Comparison of ENCODE assay signal across 25 cellular contexts in the genomic region with DNA sequence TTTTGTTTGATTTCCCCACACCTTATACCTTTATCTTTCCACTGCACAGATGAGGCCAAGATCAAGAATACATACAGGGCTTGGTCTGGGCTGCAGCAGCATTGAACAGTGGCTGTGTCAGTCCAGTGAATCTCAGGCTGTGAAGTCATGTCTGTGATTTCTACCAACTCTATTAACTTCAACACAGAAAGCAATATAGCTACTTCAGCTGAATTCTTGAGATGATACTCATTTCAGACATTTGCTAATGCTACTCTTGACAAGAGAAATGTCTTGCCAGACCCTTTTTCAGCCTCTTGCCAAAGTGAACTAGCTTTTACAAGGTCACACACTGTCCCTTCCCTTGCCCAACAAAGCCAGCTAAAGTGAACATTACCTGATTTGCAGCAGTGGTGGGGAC. TPM values are rescaled to one million over a fixed set of nuclear protein-coding genes. Genes with fewer than 3 reads are reported as not detected.
"Had no signal": no experiment of that assay in that cellular context is flagged by ENCODE, and none has a peak within 500 bp of the region (broad histone marks: within the 10 kb centered on the region; RNA-seq: fewer than 3 reads in every experiment).

No MANE protein-coding gene starts in this region.

- H3K9ac ChIP-seq: KMS-11, SK-N-SH had no signal

- H3K27ac Mint-ChIP-seq: IgD-negative memory B cell had no signal

- H3K9me3 ChIP-seq: SK-N-SH had no signal

- H3K4me3 ChIP-seq: K562 had no signal

- DNase-seq: Kasumi-1, MM.1S, NCI-H1092 treated with DMSO at 0.1 percent for 48 hours, NCI-H1436, NCI-H187, NCI-H2029, NCI-H2081 treated with DMSO at 0.1 percent for 48 hours, NCI-H2171, NCI-H446, NCI-H510A, NCI-H524 treated with DMSO at 0.1 percent for 48 hours, NCI-H69, NCI-H774, PC-3, SHP77, SK-N-SH had no signal

- H3K4me3 Mint-ChIP-seq: IgD-negative memory B cell had no signal

- ATAC-seq: K562, Panc1, PC-3 had no signal

- H3K4me2 ChIP-seq: KMS-11, SK-N-SH had no signal

- H3K27ac ChIP-seq: HL-60, KMS-11, RWPE1 had no signal

- H3K36me3 Mint-ChIP-seq: IgD-negative memory B cell had no signal

- H3K4me1 Mint-ChIP-seq: IgD-negative memory B cell had no signal

RNA-seq across cellular contexts. Expression of gene HSD3B1, which starts 25.1 kb away (rescaled TPM):
- total RNA-seq: K562, M059J, OCI-LY7, PC-3, SK-MEL-5 had no signal
- polyA plus RNA-seq: IgD-negative memory B cell, K562, SK-N-SH had no signal
